ENCODE assay signal across 10 cellular contexts in genomic region chr6:96521267-96521624, GRCh38. TPM values are rescaled to one million over a fixed set of nuclear protein-coding genes. Genes with fewer than 3 reads are reported as not detected.
DNase-seq lines count a peak whose midpoint lies in the region; ATAC-seq, FAIRE-seq and TF ChIP-seq lines count a peak whose summit lies in the region.
"Had no signal": no experiment of that assay in that cellular context is flagged by ENCODE, and none has a peak within 500 bp of the region (broad histone marks: within the 10 kb centered on the region; RNA-seq: fewer than 3 reads in every experiment).

No MANE protein-coding gene starts in this region.

- intact Hi-C loops in K562 (cut with micrococcal nuclease) (loop anchor here (5.0 to 10.0 kb wide), 3 partner anchors 376 to 1004 kb away; partner anchors contain the start of genes KLHL32 and NDUFAF4), lower leg skin (cut with DNase I; ENCODE audit: low total_unique reads) (no loop called here), upper lobe of right lung (cut with DNase I) (no loop called here)

- TF ChIP-seq POLR2A in K562 (conservative IDR thresholded peaks at IDR 0.05) = no peak
- TF ChIP-seq POLR2A in lower leg skin (IDR thresholded peaks at IDR 0.05) = no peak

- no peaks in the 10 kb centered on the region for H4K20me1 ChIP-seq in K562 (replicated peaks; ENCODE audit: control insufficient read depth, insufficient read depth, low read length)

- CTCF ChIA-PET in K562 (lab: Yijun Ruan, JAX; ENCODE audit: low intra/inter-chr PET ratio) = no interaction called here

- POLR2A ChIA-PET in K562 (lab: Yijun Ruan, JAX) = interaction anchor here (0.8 to 1.5 kb wide), 2 partner anchors 9 to 61 kb away, joined by 3 to 7 read pairs; no protein-coding TSS in a partner anchor

- BruUV-seq in K562 (replicated peaks; lab: Mats Ljungman, UMichigan) = no TSS peak

- H2AFZ ChIP-seq in K562 (ENCODE audit: low read depth, low read length) = peak overlapping the region; percentile 92

- no peak for FAIRE-seq in K562 (lab: Jason Lieb, UNC)

- H3K9me1 ChIP-seq in K562 (ENCODE audit: control insufficient read depth, insufficient read depth, low read length) = no peaks in the 10 kb centered on the region

- H3K9me3 ChIP-seq in K562 (replicated peaks; ENCODE audit: control insufficient read depth, insufficient read depth, low read depth, low read length) = no peaks in the 10 kb centered on the region
- no peaks in the 10 kb centered on the region for H3K9me3 ChIP-seq in upper lobe of right lung

- H3K27me3 ChIP-seq in K562 (ENCODE audit: control insufficient read depth in 2 of 2, insufficient read depth in 2 of 2, low read length in 2 of 2) (no peaks in the 10 kb centered on the region), upper lobe of right lung (no peaks in the 10 kb centered on the region)

- peak overlapping the region; percentile 91 to 92 for H3K9ac ChIP-seq in K562 (ENCODE audit: insufficient read depth in 1 of 2, low read depth in 2 of 2, low read length in 2 of 2)

- WGBS in K562 (ENCODE audit: insufficient coverage, low coverage, missing lambda C conversion rate) = 0% methylated on average over 8 of the region's 8 CpGs
- 0% methylated on average over 8 of the region's 8 CpGs for WGBS in lower leg skin, 2 donors

- in situ Hi-C loops in K562 (cut with MboI) = no loop called here

- ATAC-seq in HG03175 (IDR thresholded peaks at IDR 0.05; ENCODE audit: unreplicated experiment) = peak; percentile 27
- ATAC-seq in K562 = peak; percentile 29
- no peak for ATAC-seq in upper lobe of right lung

- peak overlapping the region; percentile 97 for H3K27ac ChIP-seq in K562 (ENCODE audit: extremely low read depth, low read depth, low read length)
- H3K27ac ChIP-seq in upper lobe of right lung = peak overlapping the region; percentile 99

- TF ChIP-seq CTCF in K562 (IDR thresholded peaks at IDR 0.05 in 2 of 3, conservative IDR thresholded peaks at IDR 0.05 in 1 of 3; ENCODE audit: insufficient read depth in 2 of 3, low read depth in 1 of 3, low read length in 3 of 3) (no peak), lower leg skin (IDR thresholded peaks at IDR 0.05) (no peak), upper lobe of right lung (IDR thresholded peaks at IDR 0.05) (no peak)

- H3K36me3 ChIP-seq in K562 (ENCODE audit: control insufficient read depth, insufficient read depth, low read length) (peaks cover 16% of the 10 kb centered on the region; the same call in 1 of the 3 replicates), upper lobe of right lung (peaks cover 27% of the 10 kb centered on the region)

- no peak for TF ChIP-seq EP300 in K562 (IDR thresholded peaks at IDR 0.05; ENCODE audit: low read length)

- peak overlapping the region; percentile 90 for H3K4me2 ChIP-seq in K562 (ENCODE audit: insufficient read depth, low read length)

- no peak for TF ChIP-seq RAD21 in K562 (CRISPR knock-in tag; conservative IDR thresholded peaks at IDR 0.05 in 1 of 2, IDR thresholded peaks at IDR 0.05 in 1 of 2)

- peak overlapping the region; percentile 87 for H3K4me3 ChIP-seq in K562
- peak overlapping the region; percentile 68 for H3K4me3 ChIP-seq in lower leg skin (ENCODE audit: low read depth, poor library complexity, severe bottlenecking)
- peak overlapping the region; percentile 90 for H3K4me3 ChIP-seq in upper lobe of right lung

- peaks cover 2 to 3% of the 10 kb centered on the region in 2 experiments; a peak in 3 of 5 replicates for H3K4me1 ChIP-seq in K562 (replicated peaks in 1 of 2; ENCODE audit: control insufficient read depth in 2 of 2, insufficient read depth in 2 of 2, low read length in 2 of 2)
- H3K4me1 ChIP-seq in upper lobe of right lung = peaks cover 25% of the 10 kb centered on the region

- peaks cover 40% of the 10 kb centered on the region for H3K79me2 ChIP-seq in K562 (ENCODE audit: control insufficient read depth, insufficient read depth, low read length)

- DNase-seq in NCI-H187 treated with DMSO at 0.1 percent for 48 hours (lab: John Stamatoyannopoulos, UW) = peak; percentile 58
- no peak for DNase-seq in NCI-H187 (lab: John Stamatoyannopoulos, UW)
- DNase-seq in K562 (ENCODE audit: extremely low read depth in 1 of 4, low spot score in 3 of 4) = no peak
- DNase-seq in lower leg skin (ENCODE audit: low spot score in 2 of 2) = no peak
- DNase-seq in upper lobe of right lung = no peak
- DNase-seq in DMS79 treated with DMSO at 0.1 percent for 48 hours (lab: John Stamatoyannopoulos, UW) = no peak
- no peak for DNase-seq in GDM1 (lab: John Stamatoyannopoulos, UW)

TF ChIP-seq in K562, 482 proteins besides CTCF, POLR2A, EP300 and RAD21:
- TF ChIP-seq NRF1 (conservative IDR thresholded peaks at IDR 0.05 in 1 of 2, IDR thresholded peaks at IDR 0.05 in 1 of 2) (no peak), NCOA6 (IDR thresholded peaks at IDR 0.05) (0 out of 2 replicates have a peak, but pooled peaks have one; percentile 28)

RNA-seq across cellular contexts. Expression of gene UFL1, which starts 0.4 kb away (rescaled TPM):
- total RNA-seq in K562 (2011; cell fraction: chromatin; rRNA removed; ENCODE audit: low replicate concordance) = 7.8 and 28.7 TPM in 2 replicates
- total RNA-seq in K562 (2011; cell fraction: nucleolus; rRNA removed) = 5.3 and 7.9 TPM in 2 replicates
- total RNA-seq in K562 (2011; cell fraction: nucleoplasm; rRNA removed) = 12.2 and 17.6 TPM in 2 replicates
- 10.9 TPM in 2 replicates for total RNA-seq in K562 (2014; rRNA removed)
- 18.9 and 22.9 TPM in 2 replicates for total RNA-seq in K562 (2014; rRNA removed; fragmentation: Illumina TruSeq; extraction: Trizol)
- total RNA-seq in K562 (2015; rRNA removed; fragmentation: Illumina TruSeq; extraction: Trizol) = 16.4 and 18.3 TPM in 2 replicates
- total RNA-seq in K562 (2021) = 15.8 and 16.2 TPM in 2 replicates
- polyA plus RNA-seq in K562 (2011; rRNA removed) = 18.1 and 18.9 TPM in 2 replicates
- polyA plus RNA-seq in K562 (2011; cell fraction: cytosol; rRNA removed) = 1.7 and 5.8 TPM in 2 replicates
- 13.4 and 26.5 TPM in 2 replicates for polyA plus RNA-seq in K562 (2011; cell fraction: nucleus; rRNA removed)
- 12.1 and 18.9 TPM in 2 replicates for polyA plus RNA-seq in K562 (2012)
- polyA plus RNA-seq in K562 (2014; fragmentation: Illumina TruSeq; extraction: Trizol) = 18.8 and 20.8 TPM in 2 replicates
- 10 to 100 TPM; 21.3 to 23.1 TPM for polyA plus RNA-seq in K562 (2014; fragmentation: Nextera tagmentation; extraction: Ambion mirVana)
- polyA plus RNA-seq in K562 (2014; rRNA removed) = 12.5 and 12.6 TPM in 2 replicates
- polyA minus RNA-seq in K562 (2011; rRNA and poly(A)+ RNA removed) = 14.2 and 20.2 TPM in 2 replicates
- 7.1 and 9.8 TPM in 2 replicates for polyA minus RNA-seq in K562 (2011; cell fraction: cytosol; rRNA and poly(A)+ RNA removed)
- polyA minus RNA-seq in K562 (2011; cell fraction: nucleus; rRNA and poly(A)+ RNA removed) = 8.9 and 20.4 TPM in 2 replicates
- 10 to 100 TPM; 22.3 to 24.3 (median 23.2) TPM for total RNA-seq in lower leg skin
- total RNA-seq in upper lobe of right lung = 23.0 TPM

RNA-seq across cellular contexts. Expression of gene FHL5, which starts 41.7 kb away (rescaled TPM):
- total RNA-seq in K562 (2011; cell fraction: chromatin; rRNA removed; ENCODE audit: low replicate concordance) = not detected in 2 replicates
- total RNA-seq in K562 (2011; cell fraction: nucleolus; rRNA removed) = not detected in 2 replicates
- not detected in 2 replicates for total RNA-seq in K562 (2011; cell fraction: nucleoplasm; rRNA removed)
- total RNA-seq in K562 (2014; rRNA removed) (not detected in 2 replicates), K562 (2014; rRNA removed; fragmentation: Illumina TruSeq; extraction: Trizol) (not detected in 2 replicates), K562 (2015; rRNA removed; fragmentation: Illumina TruSeq; extraction: Trizol) (not detected in 2 replicates), K562 (2021) (not detected in 2 replicates), lower leg skin (10 to 100 TPM in 2 of 4 donors, 1 to 10 TPM in 2; 3.5 to 14.3 (median 7.7) TPM), upper lobe of right lung (40.1 TPM)
- polyA plus RNA-seq in K562 (2011; rRNA removed) (not detected in 2 replicates), K562 (2014; fragmentation: Illumina TruSeq; extraction: Trizol) (not detected in 2 replicates), K562 (2014; fragmentation: Nextera tagmentation; extraction: Ambion mirVana) (not detected), K562 (2014; rRNA removed) (not detected in 2 replicates)
- polyA plus RNA-seq in K562 (2011; cell fraction: cytosol; rRNA removed) = not detected in 2 replicates
- not detected in 2 replicates for polyA plus RNA-seq in K562 (2011; cell fraction: nucleus; rRNA removed)
- not detected in 2 replicates for polyA plus RNA-seq in K562 (2012)
- polyA minus RNA-seq in K562 (2011; rRNA and poly(A)+ RNA removed) = not detected in 2 replicates
- not detected in 2 replicates for polyA minus RNA-seq in K562 (2011; cell fraction: cytosol; rRNA and poly(A)+ RNA removed)
- not detected in 2 replicates for polyA minus RNA-seq in K562 (2011; cell fraction: nucleus; rRNA and poly(A)+ RNA removed)
- total RNA-seq: Daoy, dermis microvascular lymphatic vessel endothelial cell had no signal

Comparison
In these comparisons a context has a peak if more than half of its experiments do, and no peak if none do; other contexts are left out.
1. RNA of gene FHL5, which starts 41.7 kb away (total RNA-seq): 40.1 TPM in upper lobe of right lung (single experiment) and 3.5 to 14.3 TPM in lower leg skin; not detected in K562; every median in the first group is over 4 times any median in the second.
2. Peak in every context shown above with its lines, with median percentiles within 50 percentile points of each other: H3K4me3 ChIP-seq.